8 cellular contexts compared by ENCODE assay signal in genomic region chr5:1522601-1523479, GRCh38. TPM values are rescaled to one million over a fixed set of nuclear protein-coding genes. Genes with fewer than 3 reads are reported as not detected.
A peak's percentile ranks its signal among the peaks of the same experiment; 100 is the strongest.
DNase-seq lines count a peak whose midpoint lies in the region; ATAC-seq, FAIRE-seq and TF ChIP-seq lines count a peak whose summit lies in the region.

No MANE protein-coding gene starts in this region.

- no peak for FAIRE-seq in astrocyte (lab: Jason Lieb, UNC)

- peak overlapping the region; percentile 62 for H3K27ac Mint-ChIP-seq in astrocyte (ENCODE audit: unreplicated experiment)

- H2AFZ ChIP-seq in astrocyte (ENCODE audit: low read depth, low read length): no peak overlapping the region

- H3K27me3 Mint-ChIP-seq in astrocyte (ENCODE audit: low read depth, unreplicated experiment): peaks cover 13% of the 10 kb centered on the region

- H3K4me2 ChIP-seq in astrocyte (ENCODE audit: low read length): peak overlapping the region; percentile 96

- no peaks in the 10 kb centered on the region for H3K27me3 ChIP-seq in astrocyte (ENCODE audit: insufficient read depth, low read length)

- peak; percentile 14 for DNase-seq in KBM-7
- no peak for DNase-seq in astrocyte (ENCODE audit: low read depth)
- DNase-seq in iris pigment epithelial cell (ENCODE audit: low read depth): peak; percentile 23
- DNase-seq in stimulated activated CD4-positive, alpha-beta T cell treated with anti-CD3 and anti-CD28 coated beads, Interleukin-4, amount 100 ng/mL, for 1 hour: peak; percentile 25
- no peak for DNase-seq in DMS153 (lab: John Stamatoyannopoulos, UW)
- no peak for DNase-seq in DMS114 treated with DMSO at 0.1 percent for 48 hours (lab: John Stamatoyannopoulos, UW; ENCODE audit: unreplicated experiment)

- in situ Hi-C loops in KBM-7 (cut with MboI; ENCODE audit: low pct_unique_long_range_greater_than_20kb, low sequenced_read_pairs): no loop called here

- no peak for ATAC-seq in HG03097 (IDR thresholded peaks at IDR 0.05; ENCODE audit: low FRiP score, unreplicated experiment)

- no peaks in the 10 kb centered on the region for H3K9me3 ChIP-seq in astrocyte (ENCODE audit: insufficient read depth, low read depth, low read length)

- H3K4me3 Mint-ChIP-seq in astrocyte (ENCODE audit: unreplicated experiment): peak overlapping the region; percentile 93

- peak overlapping the region; percentile 48 for H3K27ac ChIP-seq in astrocyte (ENCODE audit: low read depth, low read length)

- no peaks in the 10 kb centered on the region for H3K9me3 Mint-ChIP-seq in astrocyte (ENCODE audit: unreplicated experiment)

- H3K79me2 ChIP-seq in astrocyte (ENCODE audit: insufficient read depth, low read length): peaks cover 49% of the 10 kb centered on the region

- H3K36me3 ChIP-seq in astrocyte (ENCODE audit: insufficient read depth, low read length): peaks cover 18% of the 10 kb centered on the region

- peaks cover 21% of the 10 kb centered on the region for H3K4me1 ChIP-seq in astrocyte (ENCODE audit: insufficient read depth, low read length)

- H4K20me1 ChIP-seq in astrocyte (ENCODE audit: insufficient read depth, low read length): peaks cover 52% of the 10 kb centered on the region

- no peak for TF ChIP-seq CTCF in GM12875 (IDR thresholded peaks at IDR 0.05; ENCODE audit: borderline replicate concordance, insufficient read depth, low read depth, low read length)
- TF ChIP-seq CTCF in astrocyte (IDR thresholded peaks at IDR 0.05; ENCODE audit: insufficient read depth, low read depth, low read length): no peak

- H3K9ac ChIP-seq in astrocyte (ENCODE audit: low read length): peak overlapping the region; percentile 76

- H3K4me3 ChIP-seq in GM12875 (ENCODE audit: low read depth, low read length) (peak overlapping the region; percentile 65), astrocyte (ENCODE audit: insufficient read depth, low read depth, low read length) (peak overlapping the region; percentile 70)

- peaks cover 5% of the 10 kb centered on the region for H3K36me3 Mint-ChIP-seq in astrocyte (ENCODE audit: low read depth, unreplicated experiment)

- H3K4me1 Mint-ChIP-seq in astrocyte (ENCODE audit: low read depth, unreplicated experiment): peaks cover 8% of the 10 kb centered on the region

RNA-seq across cellular contexts. Expression of gene LPCAT1, which starts 0.9 kb away (rescaled TPM):
- 35.7 and 41.9 TPM in 2 replicates for total RNA-seq in astrocyte

Comparison
In these comparisons a context has a peak if more than half of its experiments do, and no peak if none do; other contexts are left out.
1. DNase-seq: peak in KBM-7 (single experiment), iris pigment epithelial cell (single experiment) and stimulated activated CD4-positive, alpha-beta T cell treated with anti-CD3 and anti-CD28 coated beads, Interleukin-4, amount 100 ng/mL, for 1 hour (single experiment); none in astrocyte (single experiment), DMS153 (single experiment) and DMS114 treated with DMSO at 0.1 percent for 48 hours (single experiment).